Comparison of ENCODE assay signal across 15 cellular contexts in genomic region chr1:3373700-3374405, GRCh38.
DNase-seq lines count a peak whose midpoint lies in the region; ATAC-seq and TF ChIP-seq lines count a peak whose summit lies in the region.
"Had no signal": no experiment of that assay in that cellular context is flagged by ENCODE, and none has a peak within 500 bp of the region (broad histone marks: within the 10 kb centered on the region; RNA-seq: fewer than 3 reads in every experiment).

No MANE protein-coding gene starts in this region.

- intact Hi-C loops in tibial artery (cut with DNase I; ENCODE audit: low total_unique reads), result no loop called here

- H3K4me1 Mint-ChIP-seq in T-helper 1 cell treated with Interleukin-12 subunit alpha and Interleukin-12 subunit beta and Interleukin-4 antibody, amounts not matched to agents 30 μg/mL and 1 μg/mL, for 36 hours (ENCODE audit: low read depth), result peaks cover 4% of the 10 kb centered on the region
- H3K4me1 Mint-ChIP-seq in central memory CD8-positive, alpha-beta T cell, result peaks cover 20% of the 10 kb centered on the region
- H3K4me1 Mint-ChIP-seq in neural progenitor cell, result peaks cover 11% of the 10 kb centered on the region

- H3K27me3 Mint-ChIP-seq in T-helper 1 cell treated with Interleukin-12 subunit alpha and Interleukin-12 subunit beta and Interleukin-4 antibody, amounts not matched to agents 30 μg/mL and 1 μg/mL, for 36 hours (ENCODE audit: low read depth), result no peaks in the 10 kb centered on the region
- H3K27me3 Mint-ChIP-seq in central memory CD8-positive, alpha-beta T cell, result peaks cover 11% of the 10 kb centered on the region
- peaks cover 19% of the 10 kb centered on the region for H3K27me3 Mint-ChIP-seq in neural progenitor cell (ENCODE audit: insufficient read depth, low read depth)
- H3K27me3 Mint-ChIP-seq: CD4-positive, alpha-beta T cell had no signal

- TF ChIP-seq CTCF in neural progenitor cell (IDR thresholded peaks at IDR 0.05) (no peak), tibial artery (IDR thresholded peaks at IDR 0.05) (no peak)

- no peak overlapping the region for H3K4me2 ChIP-seq in neural progenitor cell

- ATAC-seq in central memory CD8-positive, alpha-beta T cell (replicated peaks; ENCODE audit: extremely low read depth, poor library complexity, severe bottlenecking), result no peak
- ATAC-seq in HG03521 (IDR thresholded peaks at IDR 0.05; ENCODE audit: unreplicated experiment), result no peak

- H3K36me3 Mint-ChIP-seq in T-helper 1 cell treated with Interleukin-12 subunit alpha and Interleukin-12 subunit beta and Interleukin-4 antibody, amounts not matched to agents 30 μg/mL and 1 μg/mL, for 36 hours (ENCODE audit: low read depth), result no peaks in the 10 kb centered on the region
- no peaks in the 10 kb centered on the region for H3K36me3 Mint-ChIP-seq in central memory CD8-positive, alpha-beta T cell (ENCODE audit: insufficient read depth)
- no peaks in the 10 kb centered on the region for H3K36me3 Mint-ChIP-seq in neural progenitor cell

- H3K27ac ChIP-seq in neural progenitor cell, result no peak overlapping the region
- H3K27ac ChIP-seq in tibial artery, result peak overlapping the region; percentile 83 to 89
- H3K27ac ChIP-seq: 22Rv1 had no signal

- H3K9ac ChIP-seq in neural progenitor cell, result no peak overlapping the region

- H3K9me3 ChIP-seq in neural progenitor cell (ENCODE audit: low read depth) (no peaks in the 10 kb centered on the region), tibial artery (no peaks in the 10 kb centered on the region)

- H3K36me3 ChIP-seq in neural progenitor cell (no peaks in the 10 kb centered on the region), tibial artery (no peaks in the 10 kb centered on the region)

- H4K20me1 ChIP-seq in neural progenitor cell (ENCODE audit: low read depth), result no peaks in the 10 kb centered on the region

- H3K4me3 Mint-ChIP-seq in T-helper 1 cell treated with Interleukin-12 subunit alpha and Interleukin-12 subunit beta and Interleukin-4 antibody, amounts not matched to agents 30 μg/mL and 1 μg/mL, for 36 hours, result no peak overlapping the region
- peak overlapping the region; percentile 69 for H3K4me3 Mint-ChIP-seq in central memory CD8-positive, alpha-beta T cell
- peak overlapping the region; percentile 33 for H3K4me3 Mint-ChIP-seq in neural progenitor cell
- H3K4me3 Mint-ChIP-seq: CD4-positive, alpha-beta T cell; H9 had no signal

- H3K27me3 ChIP-seq in neural progenitor cell (no peaks in the 10 kb centered on the region), tibial artery (no peaks in the 10 kb centered on the region)

- DNase-seq in T-helper 1 cell (no peak), neural progenitor cell (ENCODE audit: low spot score) (no peak), tibial artery (peak; percentile 68 to 94), Kasumi-1 (lab: John Stamatoyannopoulos, UW) (no peak), NCI-H2227 treated with DMSO at 0.1 percent for 48 hours (lab: John Stamatoyannopoulos, UW) (no peak)
- DNase-seq in central memory CD8-positive, alpha-beta T cell (ENCODE audit: low spot score in 2 of 2), result no peak
- DNase-seq: C1 segment of cervical spinal cord; Calu3; CD4-positive, alpha-beta T cell; DMS 273 treated with DMSO at 0.1 percent for 48 hours; GOT3; H9 had no signal

- no peaks in the 10 kb centered on the region for H3K4me1 ChIP-seq in neural progenitor cell
- peaks cover 15 to 73% (median 58%) of the 10 kb centered on the region in 4 donors for H3K4me1 ChIP-seq in tibial artery

- no peak overlapping the region for H2AFZ ChIP-seq in neural progenitor cell (replicated peaks)

- H3K4me3 ChIP-seq in neural progenitor cell (no peak overlapping the region), tibial artery (peak overlapping the region; percentile 25 to 27)

- H3F3A ChIP-seq in neural progenitor cell (ENCODE audit: low read depth), result no peaks in the 10 kb centered on the region

- no peaks in the 10 kb centered on the region for H3K9me3 Mint-ChIP-seq in T-helper 1 cell treated with Interleukin-12 subunit alpha and Interleukin-12 subunit beta and Interleukin-4 antibody, amounts not matched to agents 30 μg/mL and 1 μg/mL, for 36 hours
- H3K9me3 Mint-ChIP-seq in central memory CD8-positive, alpha-beta T cell, result no peaks in the 10 kb centered on the region
- peaks cover 5% of the 10 kb centered on the region for H3K9me3 Mint-ChIP-seq in neural progenitor cell
- H3K9me3 Mint-ChIP-seq: CD4-positive, alpha-beta T cell had no signal

- peak overlapping the region; percentile 55 for H3K27ac Mint-ChIP-seq in T-helper 1 cell treated with Interleukin-12 subunit alpha and Interleukin-12 subunit beta and Interleukin-4 antibody, amounts not matched to agents 30 μg/mL and 1 μg/mL, for 36 hours
- H3K27ac Mint-ChIP-seq in central memory CD8-positive, alpha-beta T cell (ENCODE audit: low read depth), result peak overlapping the region; percentile 88
- H3K27ac Mint-ChIP-seq in neural progenitor cell, result no peak overlapping the region
- H3K27ac Mint-ChIP-seq: CD4-positive, alpha-beta T cell; H9 had no signal

- no peaks in the 10 kb centered on the region for H3K79me2 ChIP-seq in neural progenitor cell (ENCODE audit: low read depth)

Comparison
In these comparisons a context has a peak if more than half of its experiments do, and no peak if none do; other contexts are left out.
1. DNase-seq: peak in tibial artery (2 of 2); none in T-helper 1 cell (0 of 5), central memory CD8-positive, alpha-beta T cell (0 of 2), neural progenitor cell (single experiment), Kasumi-1 (0 of 2) and NCI-H2227 treated with DMSO at 0.1 percent for 48 hours (single experiment).